Comparison of ENCODE assay signal across 8 cellular contexts in genomic region chr18:14086459-14087231, GRCh38. TPM values are rescaled to one million over a fixed set of nuclear protein-coding genes. Genes with fewer than 3 reads are reported as not detected.
DNase-seq lines count a peak whose midpoint lies in the region; ATAC-seq and TF ChIP-seq lines count a peak whose summit lies in the region.

No MANE protein-coding gene starts in this region.

- H3K4me3 ChIP-seq in Peyer's patch (no peak overlapping the region), fibroblast of lung (replicated peaks in 1 of 4; ENCODE audit: control extremely low read depth in 1 of 4, insufficient read depth in 1 of 4, low read depth in 3 of 4, low read length in 4 of 4) (no peak overlapping the region), trophoblast cell (ENCODE audit: low read depth, low read length) (no peak overlapping the region)

- no peak overlapping the region for H3K18ac ChIP-seq in trophoblast cell (ENCODE audit: low read length)

- H3K4me1 Mint-ChIP-seq in activated CD4-positive, alpha-beta T cell treated with anti-CD3 and anti-CD28 coated beads, Interleukin-2, amount 10 ng/mL, durations not matched to agents 7 days and 5 days: no peaks in the 10 kb centered on the region

- no peaks in the 10 kb centered on the region for H3K9me3 Mint-ChIP-seq in activated CD4-positive, alpha-beta T cell treated with anti-CD3 and anti-CD28 coated beads, Interleukin-2, amount 10 ng/mL, durations not matched to agents 7 days and 5 days

- peak; percentile 12 for DNase-seq in activated CD4-positive, alpha-beta T cell treated with anti-CD3 and anti-CD28 coated beads, Interleukin-2, amount 10 ng/mL, durations not matched to agents 7 days and 5 days
- DNase-seq in activated CD4-positive, alpha-beta T cell treated with anti-CD3 and anti-CD28 coated beads, Interleukin-2, amount 50 U/mL, for 1 hour: no peak
- DNase-seq in HuH-7 (ENCODE audit: low spot score): peak; percentile 44
- no peak for DNase-seq in Peyer's patch
- peak; percentile 19 to 59 for DNase-seq in fibroblast of lung (ENCODE audit: low read depth in 2 of 2)
- DNase-seq in trophoblast cell: peak; percentile 3 to 65
- no peak for DNase-seq in KG1 (lab: John Stamatoyannopoulos, UW)

- no peaks in the 10 kb centered on the region for H3K9me3 ChIP-seq in Peyer's patch
- no peaks in the 10 kb centered on the region for H3K9me3 ChIP-seq in fibroblast of lung (ENCODE audit: control insufficient read depth, insufficient read depth, low read depth, low read length)
- H3K9me3 ChIP-seq in trophoblast cell (ENCODE audit: insufficient read depth, low read depth, low read length): no peaks in the 10 kb centered on the region

- H3K36me3 Mint-ChIP-seq in activated CD4-positive, alpha-beta T cell treated with anti-CD3 and anti-CD28 coated beads, Interleukin-2, amount 10 ng/mL, durations not matched to agents 7 days and 5 days (ENCODE audit: low read depth): no peaks in the 10 kb centered on the region

- H3K23ac ChIP-seq in trophoblast cell (ENCODE audit: low read length): no peak overlapping the region

- H3K9ac ChIP-seq in fibroblast of lung (ENCODE audit: insufficient read depth, low read length): no peak overlapping the region
- no peak overlapping the region for H3K9ac ChIP-seq in trophoblast cell (ENCODE audit: low read length)

- H2AFZ ChIP-seq in fibroblast of lung (ENCODE audit: low read length): no peak overlapping the region
- no peak overlapping the region for H2AFZ ChIP-seq in trophoblast cell (ENCODE audit: insufficient read depth, low read length, poor library complexity)

- H3K4me2 ChIP-seq in fibroblast of lung (ENCODE audit: extremely low read depth, insufficient read depth, low read length): no peak overlapping the region
- H3K4me2 ChIP-seq in trophoblast cell (ENCODE audit: low read length): no peak overlapping the region

- CTCF ChIA-PET in activated CD4-positive, alpha-beta T cell treated with anti-CD3 and anti-CD28 coated beads, Interleukin-2, amount 10 ng/mL, durations not matched to agents 7 days and 5 days (lab: Charles Lee): interaction anchor here (0.7 to 1.0 kb wide), 3 partner anchors 13 to 474 kb away, joined by 3 read pairs; no protein-coding TSS in a partner anchor

- H3K4me3 Mint-ChIP-seq in activated CD4-positive, alpha-beta T cell treated with anti-CD3 and anti-CD28 coated beads, Interleukin-2, amount 10 ng/mL, durations not matched to agents 7 days and 5 days: no peak overlapping the region

- TF ChIP-seq POLR2A in Peyer's patch (IDR thresholded peaks at IDR 0.05): no peak

- no peak overlapping the region for H3K14ac ChIP-seq in trophoblast cell (ENCODE audit: low read length)

- POLR2A ChIA-PET in activated CD4-positive, alpha-beta T cell treated with anti-CD3 and anti-CD28 coated beads, Interleukin-2, amount 10 ng/mL, durations not matched to agents 7 days and 5 days (lab: Charles Lee): no interaction called here

- H4K8ac ChIP-seq in trophoblast cell (ENCODE audit: low read depth, low read length): no peak overlapping the region

- H2AK5ac ChIP-seq in trophoblast cell (ENCODE audit: low read length): no peak overlapping the region

- H2BK120ac ChIP-seq in trophoblast cell (ENCODE audit: insufficient read depth, low read length, poor library complexity): no peak overlapping the region

- H3K27me3 ChIP-seq in Peyer's patch (no peaks in the 10 kb centered on the region), fibroblast of lung (ENCODE audit: control insufficient read depth, insufficient read depth, low read length) (no peaks in the 10 kb centered on the region), trophoblast cell (ENCODE audit: insufficient read depth, low read length) (no peaks in the 10 kb centered on the region)

- H4K12ac ChIP-seq in trophoblast cell (ENCODE audit: low read depth, low read length): no peak overlapping the region

- WGBS in trophoblast cell (ENCODE audit: extremely low coverage, insufficient coverage, insufficient read length): no CpG with 5 or more reads among the region's 9 CpGs

- H3K27ac ChIP-seq in Peyer's patch (no peak overlapping the region), fibroblast of lung (ENCODE audit: insufficient read depth, low read length) (no peak overlapping the region), trophoblast cell (ENCODE audit: low read depth, low read length) (no peak overlapping the region)

- ATAC-seq in activated CD4-positive, CD25-positive, alpha-beta regulatory T cell treated with anti-CD3 and anti-CD28 coated beads, Interleukin-2, amount 50 U/mL, for 24 hours: no peak

- H3K79me2 ChIP-seq in fibroblast of lung (ENCODE audit: control insufficient read depth, insufficient read depth, low read length): no peaks in the 10 kb centered on the region
- H3K79me2 ChIP-seq in trophoblast cell (ENCODE audit: control insufficient read depth, insufficient read depth, low read length, poor library complexity): no peaks in the 10 kb centered on the region

- no peak overlapping the region for H2BK12ac ChIP-seq in trophoblast cell (ENCODE audit: low read length)

- H3K27ac Mint-ChIP-seq in activated CD4-positive, alpha-beta T cell treated with anti-CD3 and anti-CD28 coated beads, Interleukin-2, amount 10 ng/mL, durations not matched to agents 7 days and 5 days: no peak overlapping the region

- no peak overlapping the region for H3K4ac ChIP-seq in trophoblast cell (ENCODE audit: low read depth, low read length)

- no peak overlapping the region for H4K91ac ChIP-seq in trophoblast cell (ENCODE audit: low read depth, low read length)

- TF ChIP-seq CTCF in Peyer's patch (IDR thresholded peaks at IDR 0.05) (peak in 4 of 6 experiments; percentile 39 to 81 (median 75)), fibroblast of lung (conservative IDR thresholded peaks at IDR 0.05 in 1 of 2, IDR thresholded peaks at IDR 0.05 in 1 of 2; ENCODE audit: low read depth in 1 of 2, low read length in 2 of 2) (peak; percentile 74 to 75)

- H3K36me3 ChIP-seq in Peyer's patch: no peaks in the 10 kb centered on the region
- H3K36me3 ChIP-seq in fibroblast of lung (ENCODE audit: control insufficient read depth, insufficient read depth, low read length): no peaks in the 10 kb centered on the region
- peaks cover 0 to 2% of the 10 kb centered on the region in 2 experiments for H3K36me3 ChIP-seq in trophoblast cell (ENCODE audit: control insufficient read depth in 1 of 2, insufficient read depth in 2 of 2, low read length in 2 of 2)

- H3K27me3 Mint-ChIP-seq in activated CD4-positive, alpha-beta T cell treated with anti-CD3 and anti-CD28 coated beads, Interleukin-2, amount 10 ng/mL, durations not matched to agents 7 days and 5 days: no peaks in the 10 kb centered on the region

- no peaks in the 10 kb centered on the region for H3K79me1 ChIP-seq in trophoblast cell (ENCODE audit: low read length)

- H4K20me1 ChIP-seq in fibroblast of lung (ENCODE audit: control insufficient read depth, extremely low read depth, insufficient read depth, low read length): no peaks in the 10 kb centered on the region

- no peaks in the 10 kb centered on the region for H3K4me1 ChIP-seq in Peyer's patch
- H3K4me1 ChIP-seq in fibroblast of lung (ENCODE audit: control insufficient read depth, extremely low read depth, insufficient read depth, low read length): no peaks in the 10 kb centered on the region
- H3K4me1 ChIP-seq in trophoblast cell (ENCODE audit: control insufficient read depth in 1 of 2, insufficient read depth in 2 of 2, low read length in 2 of 2): peaks cover 0 to 2% of the 10 kb centered on the region in 2 experiments

- no peak overlapping the region for H2BK5ac ChIP-seq in trophoblast cell (ENCODE audit: low read depth, low read length, poor library complexity)

RNA-seq across cellular contexts. Expression of gene ZNF519, which starts 45.6 kb away (rescaled TPM):
- 10 to 100 TPM; 14.4 to 16.1 TPM for total RNA-seq in activated CD4-positive, alpha-beta T cell treated with anti-CD3 and anti-CD28 coated beads, Interleukin-2, amount 10 ng/mL, durations not matched to agents 7 days and 5 days
- 10 to 100 TPM in 1 of 4 donors, 1 to 10 TPM in 3; 1.9 to 10.7 (median 3.3) TPM for total RNA-seq in Peyer's patch
- total RNA-seq in fibroblast of lung: 2.6 and 2.8 TPM in 2 replicates
- 2.0 and 2.7 TPM in 2 replicates for polyA plus RNA-seq in fibroblast of lung
- polyA plus RNA-seq in fibroblast of lung (2012): 1.3 and 1.4 TPM in 2 replicates
- 1.3 TPM in 1 of 2 replicates, not detected in the other for polyA minus RNA-seq in fibroblast of lung (ENCODE audit: low replicate concordance)
- polyA plus RNA-seq in trophoblast cell (2013): 6.1 and 6.8 TPM in 2 replicates

Comparison
In these comparisons a context has a peak if more than half of its experiments do, and no peak if none do; other contexts are left out.
1. DNase-seq: peak in activated CD4-positive, alpha-beta T cell treated with anti-CD3 and anti-CD28 coated beads, Interleukin-2, amount 10 ng/mL, durations not matched to agents 7 days and 5 days (single experiment), HuH-7 (single experiment), fibroblast of lung (2 of 2) and trophoblast cell (2 of 2); none in activated CD4-positive, alpha-beta T cell treated with anti-CD3 and anti-CD28 coated beads, Interleukin-2, amount 50 U/mL, for 1 hour (single experiment), Peyer's patch (0 of 3) and KG1 (single experiment).